ENCODE assay signal across 9 cellular contexts in genomic region chr11:67268036-67268683, GRCh38. TPM values are rescaled to one million over a fixed set of nuclear protein-coding genes. Genes with fewer than 3 reads are reported as not detected.
DNase-seq lines count a peak whose midpoint lies in the region; ATAC-seq and TF ChIP-seq lines count a peak whose summit lies in the region.
"Had no signal": no experiment of that assay in that cellular context is flagged by ENCODE, and none has a peak within 500 bp of the region (broad histone marks: within the 10 kb centered on the region; RNA-seq: fewer than 3 reads in every experiment).

No MANE protein-coding gene starts in this region.

- peak; percentile 64 for DNase-seq in NK-92 treated with Interleukin-12 subunit alpha and Interleukin-12 subunit beta, amount 100 ng/mL, for 24 hours (lab: John Stamatoyannopoulos, UW)
- DNase-seq in NK-92 (lab: John Stamatoyannopoulos, UW; ENCODE audit: unreplicated experiment) (no peak), MM.1S (peak; percentile 31), right atrium auricular region (ENCODE audit: low spot score) (no peak), ACHN (no peak)
- DNase-seq in activated effector memory CD4-positive, alpha-beta T cell treated with anti-CD3 and anti-CD28 coated beads, Interleukin-2, amount 50 U/mL, for 16 hours, result peak; percentile 84
- peak; percentile 71 to 77 for DNase-seq in stimulated activated CD8-positive, alpha-beta memory T cell treated with anti-CD3 and anti-CD28 coated beads, Interleukin-15, amount 100 ng/mL, for 48 hours (ENCODE audit: low read depth in 2 of 2)

- H3K9me3 ChIP-seq in MM.1S (replicated peaks; ENCODE audit: insufficient read depth, low read length), result no peaks in the 10 kb centered on the region
- H3K9me3 ChIP-seq in right atrium auricular region, result no peaks in the 10 kb centered on the region

- in situ Hi-C loops in ACHN (cut with HindIII; ENCODE audit: low pct_ligation_motif_present, low pct_unique_long_range_greater_than_20kb, low sequenced_read_pairs), result no loop called here

- H3K27ac ChIP-seq in MM.1S (ENCODE audit: low read length), result peak overlapping the region; percentile 94
- peak overlapping the region; percentile 73 to 90 for H3K27ac ChIP-seq in right atrium auricular region
- H3K27ac ChIP-seq: cardiac muscle cell had no signal

- H3K79me2 ChIP-seq in MM.1S (ENCODE audit: low read length), result peaks cover 72% of the 10 kb centered on the region

- no peaks in the 10 kb centered on the region for H3K9me2 ChIP-seq in MM.1S (replicated peaks; ENCODE audit: insufficient read depth, low read length)

- H3F3A ChIP-seq in MM.1S (ENCODE audit: insufficient read depth, low read length), result peaks cover 20% of the 10 kb centered on the region

- H2AFZ ChIP-seq in MM.1S (ENCODE audit: low read length), result no peak overlapping the region

- TF ChIP-seq CTCF in MM.1S (IDR thresholded peaks at IDR 0.05; ENCODE audit: low read length) (no peak), right atrium auricular region (IDR thresholded peaks at IDR 0.05) (no peak)

- H3K27me3 ChIP-seq in MM.1S (replicated peaks; ENCODE audit: insufficient read depth, low read length), result no peaks in the 10 kb centered on the region
- no peaks in the 10 kb centered on the region for H3K27me3 ChIP-seq in right atrium auricular region
- H3K27me3 ChIP-seq: cardiac muscle cell had no signal

- ATAC-seq in GM19397 (IDR thresholded peaks at IDR 0.05; ENCODE audit: unreplicated experiment), result no peak

- H3K4me2 ChIP-seq in MM.1S (ENCODE audit: low read depth, low read length), result peak overlapping the region; percentile 90

- no peaks in the 10 kb centered on the region; the same call in 1 of the 2 replicates for H3K36me3 ChIP-seq in MM.1S (replicated peaks; ENCODE audit: insufficient read depth, low read length)
- peaks cover 4% of the 10 kb centered on the region for H3K36me3 ChIP-seq in right atrium auricular region
- H3K36me3 ChIP-seq: cardiac muscle cell had no signal

- peak overlapping the region; percentile 81 for H3K4me3 ChIP-seq in MM.1S (ENCODE audit: low read length)
- H3K4me3 ChIP-seq in right atrium auricular region, result peak overlapping the region in 1 of 2 donors; percentile 94

- H4K20me1 ChIP-seq in MM.1S (ENCODE audit: insufficient read depth, low read length), result peaks cover 42% of the 10 kb centered on the region

- peak overlapping the region; percentile 92 for H3K9ac ChIP-seq in MM.1S (ENCODE audit: low read length)

- H3K4me1 ChIP-seq in MM.1S (ENCODE audit: low read length) (peaks cover 57% of the 10 kb centered on the region), right atrium auricular region (peaks cover 0 to 73% of the 10 kb centered on the region in 2 donors)

RNA-seq across cellular contexts. Expression of gene GRK2, which starts 1.9 kb away (rescaled TPM):
- 10 to 100 TPM; 52.7 to 55.9 TPM for total RNA-seq in right atrium auricular region

RNA-seq across cellular contexts. Expression of gene ANKRD13D, which starts 20.9 kb away (rescaled TPM):
- 10 to 100 TPM; 14.1 to 14.9 TPM for total RNA-seq in right atrium auricular region

RNA-seq across cellular contexts. Expression of gene SSH3, which starts 35.2 kb away (rescaled TPM):
- total RNA-seq in right atrium auricular region, result 10 to 100 TPM; 14.7 to 23.6 TPM

Comparison
In these comparisons a context has a peak if more than half of its experiments do, and no peak if none do; other contexts are left out.
1. DNase-seq: peak in NK-92 treated with Interleukin-12 subunit alpha and Interleukin-12 subunit beta, amount 100 ng/mL, for 24 hours (single experiment), MM.1S (single experiment), activated effector memory CD4-positive, alpha-beta T cell treated with anti-CD3 and anti-CD28 coated beads, Interleukin-2, amount 50 U/mL, for 16 hours (single experiment) and stimulated activated CD8-positive, alpha-beta memory T cell treated with anti-CD3 and anti-CD28 coated beads, Interleukin-15, amount 100 ng/mL, for 48 hours (2 of 2); none in NK-92 (single experiment), right atrium auricular region (single experiment) and ACHN (single experiment).